ENCODE assay signal across 8 cellular contexts in genomic region chr10:3811331-3811870, GRCh38. TPM values are rescaled to one million over a fixed set of nuclear protein-coding genes. Genes with fewer than 3 reads are reported as not detected.
DNase-seq lines count a peak whose midpoint lies in the region; ATAC-seq and TF ChIP-seq lines count a peak whose summit lies in the region.

No MANE protein-coding gene starts in this region.

- ATAC-seq in activated CD8-positive, alpha-beta memory T cell treated with anti-CD3 and anti-CD28 coated beads, Interleukin-2, amount 10 ng/mL, durations not matched to agents 7 days and 5 days = peak; percentile 56
- peak; percentile 79 for ATAC-seq in HG03064 (IDR thresholded peaks at IDR 0.05; ENCODE audit: low read depth, unreplicated experiment)
- peak; percentile 38 for ATAC-seq in mucosa of descending colon

- peak overlapping the region; percentile 69 for H3K4me3 Mint-ChIP-seq in activated CD8-positive, alpha-beta memory T cell treated with anti-CD3 and anti-CD28 coated beads, Interleukin-2, amount 10 ng/mL, durations not matched to agents 7 days and 5 days

- TF ChIP-seq CTCF in SU-DHL-6 (IDR thresholded peaks at IDR 0.05; ENCODE audit: insufficient read depth, low read length, poor library complexity, severe bottlenecking) = no peak
- TF ChIP-seq CTCF in choroid plexus epithelial cell (conservative IDR thresholded peaks at IDR 0.05; ENCODE audit: low read depth, low read length) = no peak
- no peak for TF ChIP-seq CTCF in mucosa of descending colon (IDR thresholded peaks at IDR 0.05)

- CTCF ChIA-PET in activated CD8-positive, alpha-beta memory T cell treated with anti-CD3 and anti-CD28 coated beads, Interleukin-2, amount 10 ng/mL, durations not matched to agents 7 days and 5 days (lab: Charles Lee) = interaction anchor here (0.9 to 5.3 kb wide), 8 partner anchors 18 to 149 kb away, joined by 3 to 57 read pairs (median 4); partner anchors contain the start of gene KLF6

- peaks cover 76% of the 10 kb centered on the region for H3K4me1 Mint-ChIP-seq in activated CD8-positive, alpha-beta memory T cell treated with anti-CD3 and anti-CD28 coated beads, Interleukin-2, amount 10 ng/mL, durations not matched to agents 7 days and 5 days

- H3K9me3 ChIP-seq in SU-DHL-6 (ENCODE audit: insufficient read depth, low read length) = no peaks in the 10 kb centered on the region
- no peaks in the 10 kb centered on the region for H3K9me3 ChIP-seq in mucosa of descending colon

- H3K27ac ChIP-seq in SU-DHL-6 (ENCODE audit: low read depth, low read length) = no peak overlapping the region

- DNase-seq in activated CD8-positive, alpha-beta memory T cell treated with anti-CD3 and anti-CD28 coated beads, Interleukin-2, amount 10 ng/mL, durations not matched to agents 7 days and 5 days = peak; percentile 82
- DNase-seq in activated CD8-positive, alpha-beta memory T cell treated with anti-CD3 and anti-CD28 coated beads, Interleukin-2, amount 50 U/mL, for 4 hours = no peak
- DNase-seq in choroid plexus epithelial cell (ENCODE audit: low read depth) = peak; percentile 96
- DNase-seq in mucosa of descending colon = peak in 1 of 3 donors; percentile 68
- no peak for DNase-seq in SHP77 treated with DMSO at 0.1 percent for 48 hours (lab: John Stamatoyannopoulos, UW)
- no peak for DNase-seq in NCI-H82 treated with DMSO at 0.1 percent for 48 hours (lab: John Stamatoyannopoulos, UW; ENCODE audit: unreplicated experiment)

- no peaks in the 10 kb centered on the region for H3K36me3 Mint-ChIP-seq in activated CD8-positive, alpha-beta memory T cell treated with anti-CD3 and anti-CD28 coated beads, Interleukin-2, amount 10 ng/mL, durations not matched to agents 7 days and 5 days

- H2AFZ ChIP-seq in SU-DHL-6 (ENCODE audit: low read depth, low read length, severe bottlenecking) = no peak overlapping the region

- no peaks in the 10 kb centered on the region for H3K9me2 ChIP-seq in SU-DHL-6 (replicated peaks; ENCODE audit: insufficient read depth, low read length)

- H3K4me1 ChIP-seq in mucosa of descending colon (ENCODE audit: low read depth) = peaks cover 50% of the 10 kb centered on the region

- H3K4me3 ChIP-seq in SU-DHL-6 (ENCODE audit: insufficient read depth, low read length, poor library complexity, severe bottlenecking) = no peak overlapping the region
- no peak overlapping the region for H3K4me3 ChIP-seq in choroid plexus epithelial cell (ENCODE audit: low read depth, low read length)
- H3K4me3 ChIP-seq in mucosa of descending colon = no peak overlapping the region

- no peaks in the 10 kb centered on the region for H3F3A ChIP-seq in SU-DHL-6 (ENCODE audit: insufficient read depth)

- H4K20me1 ChIP-seq in SU-DHL-6 (ENCODE audit: low read depth, low read length) = no peaks in the 10 kb centered on the region

- H3K27ac Mint-ChIP-seq in activated CD8-positive, alpha-beta memory T cell treated with anti-CD3 and anti-CD28 coated beads, Interleukin-2, amount 10 ng/mL, durations not matched to agents 7 days and 5 days = no peak overlapping the region

- H3K27me3 Mint-ChIP-seq in activated CD8-positive, alpha-beta memory T cell treated with anti-CD3 and anti-CD28 coated beads, Interleukin-2, amount 10 ng/mL, durations not matched to agents 7 days and 5 days = no peaks in the 10 kb centered on the region

- H3K79me2 ChIP-seq in SU-DHL-6 (ENCODE audit: insufficient read depth, low read length) = no peaks in the 10 kb centered on the region

- no peaks in the 10 kb centered on the region for H3K27me3 ChIP-seq in SU-DHL-6 (ENCODE audit: low read length)

- intact Hi-C loops in mucosa of descending colon (cut with DNase I, micrococcal nuclease) = no loop called here

- no peaks in the 10 kb centered on the region for H3K36me3 ChIP-seq in SU-DHL-6 (ENCODE audit: low read length)
- no peaks in the 10 kb centered on the region for H3K36me3 ChIP-seq in mucosa of descending colon (ENCODE audit: low read depth)

- peak overlapping the region; percentile 16 for H3K4me2 ChIP-seq in SU-DHL-6 (ENCODE audit: low read depth, low read length, poor library complexity, severe bottlenecking)

- no peaks in the 10 kb centered on the region for H3K9me3 Mint-ChIP-seq in activated CD8-positive, alpha-beta memory T cell treated with anti-CD3 and anti-CD28 coated beads, Interleukin-2, amount 10 ng/mL, durations not matched to agents 7 days and 5 days (ENCODE audit: low read depth)

- H3K9ac ChIP-seq in SU-DHL-6 (ENCODE audit: low read length) = no peak overlapping the region

RNA-seq across cellular contexts. Expression of gene KLF6, which starts 26.4 kb away (rescaled TPM):
- total RNA-seq in activated CD8-positive, alpha-beta memory T cell treated with anti-CD3 and anti-CD28 coated beads, Interleukin-2, amount 10 ng/mL, durations not matched to agents 7 days and 5 days = 100 to 1,000 TPM; 149 to 208 TPM
- 100 to 1,000 TPM; 270 to 371 (median 331) TPM for total RNA-seq in mucosa of descending colon

Comparison
In these comparisons a context has a peak if more than half of its experiments do, and no peak if none do; other contexts are left out.
1. DNase-seq: peak in activated CD8-positive, alpha-beta memory T cell treated with anti-CD3 and anti-CD28 coated beads, Interleukin-2, amount 10 ng/mL, durations not matched to agents 7 days and 5 days (single experiment) and choroid plexus epithelial cell (single experiment); none in activated CD8-positive, alpha-beta memory T cell treated with anti-CD3 and anti-CD28 coated beads, Interleukin-2, amount 50 U/mL, for 4 hours (single experiment), SHP77 treated with DMSO at 0.1 percent for 48 hours (single experiment) and NCI-H82 treated with DMSO at 0.1 percent for 48 hours (single experiment).
2. Peak in every context shown above with its lines, with median percentiles within 50 percentile points of each other: ATAC-seq.